ENCODE assay signal across 1 cellular context in the genomic region with DNA sequence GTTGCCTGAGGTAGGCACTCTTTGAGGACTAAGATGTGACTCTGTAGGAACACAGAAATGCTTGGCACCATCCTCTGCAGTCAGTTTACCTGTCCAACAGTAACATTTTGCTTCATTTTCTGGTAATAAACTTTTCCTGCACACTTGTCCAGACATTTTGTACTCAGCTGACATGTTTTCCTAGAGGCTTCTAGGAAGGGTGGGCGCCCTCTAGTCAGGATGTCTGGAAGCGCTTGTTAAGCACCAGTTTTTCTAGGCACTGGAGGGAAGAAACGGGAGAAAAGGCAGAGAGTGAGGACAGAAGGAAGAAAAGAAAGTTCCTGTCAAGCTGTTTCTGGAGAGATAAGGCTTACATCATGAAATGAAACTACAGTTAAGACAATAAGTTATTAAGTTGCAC.
TF ChIP-seq lines count a peak whose summit lies in the region.

No MANE protein-coding gene starts in this region.

TF ChIP-seq in H1, 55 proteins besides CTCF, POLR2A, EP300 and RAD21:
- TF ChIP-seq, protein P1, sequence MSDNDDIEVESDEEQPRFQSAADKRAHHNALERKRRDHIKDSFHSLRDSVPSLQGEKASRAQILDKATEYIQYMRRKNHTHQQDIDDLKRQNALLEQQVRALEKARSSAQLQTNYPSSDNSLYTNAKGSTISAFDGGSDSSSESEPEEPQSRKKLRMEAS (IDR thresholded peaks at IDR 0.05): no peak
- TF ChIP-seq SIN3A (conservative IDR thresholded peaks at IDR 0.05 in 1 of 2, IDR thresholded peaks at IDR 0.05 in 1 of 2; ENCODE audit: low read depth in 1 of 2, low read length in 2 of 2): no peak
TF ChIP-seq in H1: peak in this region for 0.
